27 cellular contexts compared by ENCODE assay signal in the genomic region with DNA sequence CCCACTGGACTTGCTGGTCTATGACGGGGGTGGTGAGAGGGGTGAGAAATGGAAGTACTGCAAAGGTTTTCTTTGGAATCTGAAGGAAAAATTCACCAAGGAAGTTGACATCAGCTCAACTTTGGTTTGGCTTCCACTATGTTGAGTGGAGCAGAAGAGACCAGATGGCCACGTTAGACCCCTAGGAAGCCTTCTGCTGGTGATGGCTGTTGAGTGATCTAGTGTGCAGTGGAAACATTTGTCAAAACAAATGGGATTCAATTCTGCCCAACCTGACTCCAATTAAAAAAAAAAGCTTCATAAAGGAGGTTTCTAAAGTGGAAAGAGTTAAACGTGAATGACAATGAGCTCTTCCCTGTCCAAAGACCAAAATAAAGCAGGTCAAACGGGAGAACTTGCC.
"Had no signal": no experiment of that assay in that cellular context is flagged by ENCODE, and none has a peak within 500 bp of the region (broad histone marks: within the 10 kb centered on the region; RNA-seq: fewer than 3 reads in every experiment).

No MANE protein-coding gene starts in this region.

- H3K27ac Mint-ChIP-seq: mesothelial cell of epicardium; nephron; neural progenitor cell; progenitor cell of endocrine pancreas; stimulated activated naive CD8-positive, alpha-beta T cell treated with anti-CD3 and anti-CD28 coated beads, Interleukin-15, amount 100 ng/mL, for 72 hours had no signal

- H3K36me3 Mint-ChIP-seq: mesothelial cell of epicardium had no signal

- H3K36me3 ChIP-seq: neural progenitor cell, right lobe of liver, suprapubic skin, transverse colon, uterus had no signal

- H3K9me3 ChIP-seq: mucosa of descending colon, right lobe of liver, suprapubic skin, transverse colon, upper lobe of right lung, uterus had no signal

- FAIRE-seq: frontal cortex, kidney, small intestine had no signal

- H3K4me3 ChIP-seq: dorsolateral prefrontal cortex, lung, mucosa of descending colon, neural progenitor cell, right lobe of liver, suprapubic skin, transverse colon, upper lobe of right lung, uterus had no signal

- H2AFZ ChIP-seq: neural progenitor cell, parathyroid adenoma had no signal

- H3K9me3 Mint-ChIP-seq: mesothelial cell of epicardium; naive B cell; nephron; neural progenitor cell; stimulated activated naive CD8-positive, alpha-beta T cell treated with anti-CD3 and anti-CD28 coated beads, Interleukin-15, amount 100 ng/mL, for 72 hours had no signal

- DNase-seq: cortex of kidney; effector CD4-positive, alpha-beta T cell; head of caudate nucleus; kidney; mesenchymal stem cell; mucosa of descending colon; naive B cell; right lobe of liver; small intestine; stimulated activated CD4-positive, alpha-beta T cell treated with anti-CD3 and anti-CD28 coated beads, Interleukin-1b, Interleukin-23, amount 100 ng/mL, for 48 hours; stimulated activated CD4-positive, alpha-beta T cell treated with anti-CD3 and anti-CD28 coated beads, Interleukin-4, amount 100 ng/mL, for 1 hour; stimulated activated CD8-positive, alpha-beta memory T cell treated with anti-CD3 and anti-CD28 coated beads, Interleukin-4, amount 100 ng/mL, for 48 hours; stimulated activated naive CD4-positive, alpha-beta T cell; stimulated activated naive CD8-positive, alpha-beta T cell treated with anti-CD3 and anti-CD28 coated beads, Interleukin-15, amount 100 ng/mL, for 72 hours; transverse colon; upper lobe of right lung; uterus had no signal

- H3K27me3 Mint-ChIP-seq: naive B cell; progenitor cell of endocrine pancreas; stimulated activated naive CD8-positive, alpha-beta T cell treated with anti-CD3 and anti-CD28 coated beads, Interleukin-15, amount 100 ng/mL, for 72 hours had no signal

- H3K4me3 Mint-ChIP-seq: mesothelial cell of epicardium; naive B cell; nephron; neural progenitor cell; stimulated activated naive CD8-positive, alpha-beta T cell treated with anti-CD3 and anti-CD28 coated beads, Interleukin-15, amount 100 ng/mL, for 72 hours had no signal

- ATAC-seq: left lobe of liver; mucosa of descending colon; right lobe of liver; stimulated activated naive CD8-positive, alpha-beta T cell treated with anti-CD3 and anti-CD28 coated beads, Interleukin-15, amount 100 ng/mL, for 72 hours; upper lobe of right lung had no signal

- H3K4me1 ChIP-seq: parathyroid adenoma, right lobe of liver, suprapubic skin, transverse colon, upper lobe of right lung, uterus had no signal

- H3K27me3 ChIP-seq: dorsolateral prefrontal cortex, neural progenitor cell, right lobe of liver, suprapubic skin, transverse colon, upper lobe of right lung, uterus had no signal

- H3K9ac ChIP-seq: neural progenitor cell, parathyroid adenoma had no signal

- H3K4me1 Mint-ChIP-seq: mesothelial cell of epicardium, nephron, neural progenitor cell had no signal

- H3K27ac ChIP-seq: neural progenitor cell, parathyroid adenoma, right lobe of liver, suprapubic skin, transverse colon, upper lobe of right lung, uterus had no signal

- H3K4me2 ChIP-seq: neural progenitor cell had no signal
